Comparison of ENCODE assay signal across 1 cellular context in the genomic region with DNA sequence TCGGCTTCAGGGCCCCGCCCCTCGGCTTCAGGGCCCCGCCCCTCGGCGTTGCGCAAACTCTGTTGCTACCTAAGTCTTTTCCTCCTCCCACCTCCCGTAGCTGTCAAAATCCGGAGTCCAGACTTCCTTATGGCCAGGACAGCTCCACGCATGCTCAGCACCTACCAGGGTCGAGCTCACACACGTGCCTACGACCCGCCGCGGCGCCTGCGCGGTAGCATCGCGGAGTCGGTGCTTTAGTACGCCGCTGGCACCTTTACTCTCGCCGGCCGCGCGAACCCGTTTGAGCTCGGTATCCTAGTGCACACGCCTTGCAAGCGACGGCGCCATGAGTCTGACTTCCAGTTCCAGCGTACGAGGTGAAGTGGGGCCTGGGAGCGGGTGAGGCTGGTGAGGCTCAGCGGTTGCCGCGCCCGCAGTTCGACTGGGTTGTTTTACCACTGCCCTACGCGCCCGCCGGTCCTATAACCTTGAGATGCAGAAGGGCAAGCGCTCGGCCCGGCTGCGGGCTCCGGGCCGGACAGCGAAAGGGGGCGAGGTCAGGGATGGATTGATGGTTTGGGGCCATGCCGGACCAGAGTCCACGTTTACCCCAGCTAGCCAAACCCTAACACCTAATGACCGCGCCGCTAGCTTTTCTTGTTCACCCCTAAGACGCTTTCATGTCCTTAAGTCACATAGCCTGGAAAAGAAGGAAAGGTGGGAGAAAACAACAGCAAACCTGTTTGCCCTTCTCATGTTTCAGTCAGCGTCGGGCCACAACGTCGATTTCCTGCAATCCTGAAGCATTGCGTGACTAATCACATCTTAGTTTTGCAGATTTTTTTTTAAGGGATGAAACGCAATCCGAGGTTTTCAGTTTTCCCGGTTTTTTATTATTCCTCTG.
A peak's percentile ranks its signal among the peaks of the same experiment; 100 is the strongest.
TF ChIP-seq lines count a peak whose summit lies in the region.

A gene (plus strand): TSS at position 217 of the 886 bp plus-strand sequence. CDS start 112 bp downstream, at position 329.

TF ChIP-seq in HepG2, 621 proteins besides CTCF, POLR2A, EP300 and RAD21 (continued from another document and continues in another):
- TF ChIP-seq, protein P1, sequence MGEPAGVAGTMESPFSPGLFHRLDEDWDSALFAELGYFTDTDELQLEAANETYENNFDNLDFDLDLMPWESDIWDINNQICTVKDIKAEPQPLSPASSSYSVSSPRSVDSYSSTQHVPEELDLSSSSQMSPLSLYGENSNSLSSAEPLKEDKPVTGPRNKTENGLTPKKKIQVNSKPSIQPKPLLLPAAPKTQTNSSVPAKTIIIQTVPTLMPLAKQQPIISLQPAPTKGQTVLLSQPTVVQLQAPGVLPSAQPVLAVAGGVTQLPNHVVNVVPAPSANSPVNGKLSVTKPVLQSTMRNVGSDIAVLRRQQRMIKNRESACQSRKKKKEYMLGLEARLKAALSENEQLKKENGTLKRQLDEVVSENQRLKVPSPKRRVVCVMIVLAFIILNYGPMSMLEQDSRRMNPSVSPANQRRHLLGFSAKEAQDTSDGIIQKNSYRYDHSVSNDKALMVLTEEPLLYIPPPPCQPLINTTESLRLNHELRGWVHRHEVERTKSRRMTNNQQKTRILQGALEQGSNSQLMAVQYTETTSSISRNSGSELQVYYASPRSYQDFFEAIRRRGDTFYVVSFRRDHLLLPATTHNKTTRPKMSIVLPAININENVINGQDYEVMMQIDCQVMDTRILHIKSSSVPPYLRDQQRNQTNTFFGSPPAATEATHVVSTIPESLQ (CRISPR knock-in tag; conservative IDR thresholded peaks at IDR 0.05): no peak; the same call in 1 of the 2 replicates
- TF ChIP-seq MYNN (CRISPR knock-in tag; IDR thresholded peaks at IDR 0.05; ENCODE audit: low read depth) (no peak; the same call in 1 of the 2 replicates), ZNF337 (CRISPR knock-in tag; IDR thresholded peaks at IDR 0.05; ENCODE audit: borderline replicate concordance, low read depth) (peak; percentile 69; the same call in 1 of the 2 replicates), ZNF883 (CRISPR knock-in tag; IDR thresholded peaks at IDR 0.05; ENCODE audit: not compliant biosample characterization) (peak; percentile 98), ZNF776 (CRISPR knock-in tag; IDR thresholded peaks at IDR 0.05) (peak; percentile 91; the same call in 1 of the 2 replicates), YEATS4 (CRISPR knock-in tag; IDR thresholded peaks at IDR 0.05; ENCODE audit: borderline replicate concordance) (peak; percentile 90), ZSCAN9 (CRISPR knock-in tag; IDR thresholded peaks at IDR 0.05; ENCODE audit: borderline replicate concordance) (peak; percentile 94), RFXANK (CRISPR knock-in tag; IDR thresholded peaks at IDR 0.05) (no peak; the same call in 1 of the 2 replicates), FOXO1 (CRISPR knock-in tag; IDR thresholded peaks at IDR 0.05) (peak; percentile 82; the same call in 1 of the 2 replicates), ZNF143 (CRISPR knock-in tag; IDR thresholded peaks at IDR 0.05) (peak; percentile 48), PAF1 (CRISPR knock-in tag; IDR thresholded peaks at IDR 0.05) (no peak), SP140L (CRISPR knock-in tag; IDR thresholded peaks at IDR 0.05; ENCODE audit: borderline replicate concordance) (peak; percentile 80; the same call in 1 of the 2 replicates), ISL2 (CRISPR knock-in tag; IDR thresholded peaks at IDR 0.05) (peak; percentile 77), ZFP1 (CRISPR knock-in tag; IDR thresholded peaks at IDR 0.05) (peak; percentile 45; the same call in 1 of the 2 replicates), THYN1 (CRISPR knock-in tag; IDR thresholded peaks at IDR 0.05; ENCODE audit: borderline replicate concordance, low read depth) (peak; percentile 94), ZZZ3 (CRISPR knock-in tag; IDR thresholded peaks at IDR 0.05; ENCODE audit: borderline replicate concordance) (peak; percentile 28; the same call in 1 of the 2 replicates), SIN3B (IDR thresholded peaks at IDR 0.05; ENCODE audit: low read length) (no peak), SMARCE1 (IDR thresholded peaks at IDR 0.05; ENCODE audit: borderline replicate concordance) (no peak), STAG1 (CRISPR knock-in tag; IDR thresholded peaks at IDR 0.05) (no peak), NBN (conservative IDR thresholded peaks at IDR 0.05) (no peak)
- TF ChIP-seq, protein P2, sequence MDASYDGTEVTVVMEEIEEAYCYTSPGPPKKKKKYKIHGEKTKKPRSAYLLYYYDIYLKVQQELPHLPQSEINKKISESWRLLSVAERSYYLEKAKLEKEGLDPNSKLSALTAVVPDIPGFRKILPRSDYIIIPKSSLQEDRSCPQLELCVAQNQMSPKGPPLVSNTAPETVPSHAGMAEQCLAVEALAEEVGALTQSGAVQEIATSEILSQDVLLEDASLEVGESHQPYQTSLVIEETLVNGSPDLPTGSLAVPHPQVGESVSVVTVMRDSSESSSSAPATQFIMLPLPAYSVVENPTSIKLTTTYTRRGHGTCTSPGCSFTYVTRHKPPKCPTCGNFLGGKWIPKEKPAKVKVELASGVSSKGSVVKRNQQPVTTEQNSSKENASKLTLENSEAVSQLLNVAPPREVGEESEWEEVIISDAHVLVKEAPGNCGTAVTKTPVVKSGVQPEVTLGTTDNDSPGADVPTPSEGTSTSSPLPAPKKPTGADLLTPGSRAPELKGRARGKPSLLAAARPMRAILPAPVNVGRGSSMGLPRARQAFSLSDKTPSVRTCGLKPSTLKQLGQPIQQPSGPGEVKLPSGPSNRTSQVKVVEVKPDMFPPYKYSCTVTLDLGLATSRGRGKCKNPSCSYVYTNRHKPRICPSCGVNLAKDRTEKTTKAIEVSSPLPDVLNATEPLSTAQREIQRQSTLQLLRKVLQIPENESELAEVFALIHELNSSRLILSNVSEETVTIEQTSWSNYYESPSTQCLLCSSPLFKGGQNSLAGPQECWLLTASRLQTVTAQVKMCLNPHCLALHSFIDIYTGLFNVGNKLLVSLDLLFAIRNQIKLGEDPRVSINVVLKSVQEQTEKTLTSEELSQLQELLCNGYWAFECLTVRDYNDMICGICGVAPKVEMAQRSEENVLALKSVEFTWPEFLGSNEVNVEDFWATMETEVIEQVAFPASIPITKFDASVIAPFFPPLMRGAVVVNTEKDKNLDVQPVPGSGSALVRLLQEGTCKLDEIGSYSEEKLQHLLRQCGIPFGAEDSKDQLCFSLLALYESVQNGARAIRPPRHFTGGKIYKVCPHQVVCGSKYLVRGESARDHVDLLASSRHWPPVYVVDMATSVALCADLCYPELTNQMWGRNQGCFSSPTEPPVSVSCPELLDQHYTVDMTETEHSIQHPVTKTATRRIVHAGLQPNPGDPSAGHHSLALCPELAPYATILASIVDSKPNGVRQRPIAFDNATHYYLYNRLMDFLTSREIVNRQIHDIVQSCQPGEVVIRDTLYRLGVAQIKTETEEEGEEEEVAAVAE (CRISPR knock-in tag; IDR thresholded peaks at IDR 0.05; ENCODE audit: borderline replicate concordance): peak; percentile 81
- TF ChIP-seq, protein P3, sequence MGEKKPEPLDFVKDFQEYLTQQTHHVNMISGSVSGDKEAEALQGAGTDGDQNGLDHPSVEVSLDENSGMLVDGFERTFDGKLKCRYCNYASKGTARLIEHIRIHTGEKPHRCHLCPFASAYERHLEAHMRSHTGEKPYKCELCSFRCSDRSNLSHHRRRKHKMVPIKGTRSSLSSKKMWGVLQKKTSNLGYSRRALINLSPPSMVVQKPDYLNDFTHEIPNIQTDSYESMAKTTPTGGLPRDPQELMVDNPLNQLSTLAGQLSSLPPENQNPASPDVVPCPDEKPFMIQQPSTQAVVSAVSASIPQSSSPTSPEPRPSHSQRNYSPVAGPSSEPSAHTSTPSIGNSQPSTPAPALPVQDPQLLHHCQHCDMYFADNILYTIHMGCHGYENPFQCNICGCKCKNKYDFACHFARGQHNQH (CRISPR knock-in tag; IDR thresholded peaks at IDR 0.05): peak; percentile 87
- TF ChIP-seq, protein P4, sequence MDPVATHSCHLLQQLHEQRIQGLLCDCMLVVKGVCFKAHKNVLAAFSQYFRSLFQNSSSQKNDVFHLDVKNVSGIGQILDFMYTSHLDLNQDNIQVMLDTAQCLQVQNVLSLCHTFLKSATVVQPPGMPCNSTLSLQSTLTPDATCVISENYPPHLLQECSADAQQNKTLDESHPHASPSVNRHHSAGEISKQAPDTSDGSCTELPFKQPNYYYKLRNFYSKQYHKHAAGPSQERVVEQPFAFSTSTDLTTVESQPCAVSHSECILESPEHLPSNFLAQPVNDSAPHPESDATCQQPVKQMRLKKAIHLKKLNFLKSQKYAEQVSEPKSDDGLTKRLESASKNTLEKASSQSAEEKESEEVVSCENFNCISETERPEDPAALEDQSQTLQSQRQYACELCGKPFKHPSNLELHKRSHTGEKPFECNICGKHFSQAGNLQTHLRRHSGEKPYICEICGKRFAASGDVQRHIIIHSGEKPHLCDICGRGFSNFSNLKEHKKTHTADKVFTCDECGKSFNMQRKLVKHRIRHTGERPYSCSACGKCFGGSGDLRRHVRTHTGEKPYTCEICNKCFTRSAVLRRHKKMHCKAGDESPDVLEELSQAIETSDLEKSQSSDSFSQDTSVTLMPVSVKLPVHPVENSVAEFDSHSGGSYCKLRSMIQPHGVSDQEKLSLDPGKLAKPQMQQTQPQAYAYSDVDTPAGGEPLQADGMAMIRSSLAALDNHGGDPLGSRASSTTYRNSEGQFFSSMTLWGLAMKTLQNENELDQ (CRISPR knock-in tag; IDR thresholded peaks at IDR 0.05; ENCODE audit: borderline replicate concordance): peak; percentile 87
- TF ChIP-seq, protein P5, sequence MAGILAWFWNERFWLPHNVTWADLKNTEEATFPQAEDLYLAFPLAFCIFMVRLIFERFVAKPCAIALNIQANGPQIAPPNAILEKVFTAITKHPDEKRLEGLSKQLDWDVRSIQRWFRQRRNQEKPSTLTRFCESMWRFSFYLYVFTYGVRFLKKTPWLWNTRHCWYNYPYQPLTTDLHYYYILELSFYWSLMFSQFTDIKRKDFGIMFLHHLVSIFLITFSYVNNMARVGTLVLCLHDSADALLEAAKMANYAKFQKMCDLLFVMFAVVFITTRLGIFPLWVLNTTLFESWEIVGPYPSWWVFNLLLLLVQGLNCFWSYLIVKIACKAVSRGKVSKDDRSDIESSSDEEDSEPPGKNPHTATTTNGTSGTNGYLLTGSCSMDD (CRISPR knock-in tag; IDR thresholded peaks at IDR 0.05): peak; percentile 90; the same call in 1 of the 2 replicates
- TF ChIP-seq, protein P6, sequence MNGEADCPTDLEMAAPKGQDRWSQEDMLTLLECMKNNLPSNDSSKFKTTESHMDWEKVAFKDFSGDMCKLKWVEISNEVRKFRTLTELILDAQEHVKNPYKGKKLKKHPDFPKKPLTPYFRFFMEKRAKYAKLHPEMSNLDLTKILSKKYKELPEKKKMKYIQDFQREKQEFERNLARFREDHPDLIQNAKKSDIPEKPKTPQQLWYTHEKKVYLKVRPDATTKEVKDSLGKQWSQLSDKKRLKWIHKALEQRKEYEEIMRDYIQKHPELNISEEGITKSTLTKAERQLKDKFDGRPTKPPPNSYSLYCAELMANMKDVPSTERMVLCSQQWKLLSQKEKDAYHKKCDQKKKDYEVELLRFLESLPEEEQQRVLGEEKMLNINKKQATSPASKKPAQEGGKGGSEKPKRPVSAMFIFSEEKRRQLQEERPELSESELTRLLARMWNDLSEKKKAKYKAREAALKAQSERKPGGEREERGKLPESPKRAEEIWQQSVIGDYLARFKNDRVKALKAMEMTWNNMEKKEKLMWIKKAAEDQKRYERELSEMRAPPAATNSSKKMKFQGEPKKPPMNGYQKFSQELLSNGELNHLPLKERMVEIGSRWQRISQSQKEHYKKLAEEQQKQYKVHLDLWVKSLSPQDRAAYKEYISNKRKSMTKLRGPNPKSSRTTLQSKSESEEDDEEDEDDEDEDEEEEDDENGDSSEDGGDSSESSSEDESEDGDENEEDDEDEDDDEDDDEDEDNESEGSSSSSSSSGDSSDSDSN (CRISPR knock-in tag; IDR thresholded peaks at IDR 0.05): peak; percentile 94
- TF ChIP-seq, protein P7, sequence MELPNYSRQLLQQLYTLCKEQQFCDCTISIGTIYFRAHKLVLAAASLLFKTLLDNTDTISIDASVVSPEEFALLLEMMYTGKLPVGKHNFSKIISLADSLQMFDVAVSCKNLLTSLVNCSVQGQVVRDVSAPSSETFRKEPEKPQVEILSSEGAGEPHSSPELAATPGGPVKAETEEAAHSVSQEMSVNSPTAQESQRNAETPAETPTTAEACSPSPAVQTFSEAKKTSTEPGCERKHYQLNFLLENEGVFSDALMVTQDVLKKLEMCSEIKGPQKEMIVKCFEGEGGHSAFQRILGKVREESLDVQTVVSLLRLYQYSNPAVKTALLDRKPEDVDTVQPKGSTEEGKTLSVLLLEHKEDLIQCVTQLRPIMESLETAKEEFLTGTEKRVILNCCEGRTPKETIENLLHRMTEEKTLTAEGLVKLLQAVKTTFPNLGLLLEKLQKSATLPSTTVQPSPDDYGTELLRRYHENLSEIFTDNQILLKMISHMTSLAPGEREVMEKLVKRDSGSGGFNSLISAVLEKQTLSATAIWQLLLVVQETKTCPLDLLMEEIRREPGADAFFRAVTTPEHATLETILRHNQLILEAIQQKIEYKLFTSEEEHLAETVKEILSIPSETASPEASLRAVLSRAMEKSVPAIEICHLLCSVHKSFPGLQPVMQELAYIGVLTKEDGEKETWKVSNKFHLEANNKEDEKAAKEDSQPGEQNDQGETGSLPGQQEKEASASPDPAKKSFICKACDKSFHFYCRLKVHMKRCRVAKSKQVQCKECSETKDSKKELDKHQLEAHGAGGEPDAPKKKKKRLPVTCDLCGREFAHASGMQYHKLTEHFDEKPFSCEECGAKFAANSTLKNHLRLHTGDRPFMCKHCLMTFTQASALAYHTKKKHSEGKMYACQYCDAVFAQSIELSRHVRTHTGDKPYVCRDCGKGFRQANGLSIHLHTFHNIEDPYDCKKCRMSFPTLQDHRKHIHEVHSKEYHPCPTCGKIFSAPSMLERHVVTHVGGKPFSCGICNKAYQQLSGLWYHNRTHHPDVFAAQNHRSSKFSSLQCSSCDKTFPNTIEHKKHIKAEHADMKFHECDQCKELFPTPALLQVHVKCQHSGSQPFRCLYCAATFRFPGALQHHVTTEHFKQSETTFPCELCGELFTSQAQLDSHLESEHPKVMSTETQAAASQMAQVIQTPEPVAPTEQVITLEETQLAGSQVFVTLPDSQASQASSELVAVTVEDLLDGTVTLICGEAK (IDR thresholded peaks at IDR 0.05): no peak
- TF ChIP-seq, protein P7 (CRISPR knock-in tag; IDR thresholded peaks at IDR 0.05): peak; percentile 93; the same call in 1 of the 2 replicates
